Comparison of ENCODE assay signal across 8 cellular contexts in genomic region chr3:124730920-124731297, GRCh38. TPM values are rescaled to one million over a fixed set of nuclear protein-coding genes. Genes with fewer than 3 reads are reported as not detected.
A peak's percentile ranks its signal among the peaks of the same experiment; 100 is the strongest.
DNase-seq lines count a peak whose midpoint lies in the region; FAIRE-seq lines count a peak whose summit lies in the region.

No MANE protein-coding gene starts in this region.

- H2BK120ac ChIP-seq in trophoblast cell (ENCODE audit: insufficient read depth, low read length, poor library complexity), result no peak overlapping the region

- peak overlapping the region; percentile 89 for H3K14ac ChIP-seq in trophoblast cell (ENCODE audit: low read length)

- no peaks in the 10 kb centered on the region for H3K9me3 ChIP-seq in CD8-positive, alpha-beta memory T cell (ENCODE audit: low read length)
- H3K9me3 ChIP-seq in trophoblast cell (ENCODE audit: insufficient read depth, low read depth, low read length), result no peaks in the 10 kb centered on the region

- no peak for FAIRE-seq in RCC 7860 (lab: Jason Lieb, UNC)

- peak overlapping the region; percentile 11 for H4K91ac ChIP-seq in trophoblast cell (ENCODE audit: low read depth, low read length)

- no peaks in the 10 kb centered on the region for H3K27me3 ChIP-seq in CD8-positive, alpha-beta memory T cell (ENCODE audit: insufficient read depth, low read length, poor library complexity, severe bottlenecking)
- no peaks in the 10 kb centered on the region for H3K27me3 ChIP-seq in trophoblast cell (ENCODE audit: insufficient read depth, low read length)

- H3K9me3 Mint-ChIP-seq in CD8-positive, alpha-beta memory T cell, result no peaks in the 10 kb centered on the region

- peaks cover 39% of the 10 kb centered on the region for H3K4me1 ChIP-seq in CD8-positive, alpha-beta memory T cell (ENCODE audit: insufficient read depth, low read length)
- H3K4me1 ChIP-seq in trophoblast cell (ENCODE audit: control insufficient read depth in 1 of 2, insufficient read depth in 2 of 2, low read length in 2 of 2), result peaks cover 2 to 3% of the 10 kb centered on the region in 2 experiments

- H3K4me3 Mint-ChIP-seq in CD8-positive, alpha-beta memory T cell, result peak overlapping the region; percentile 95 to 100 (median 99)

- H4K8ac ChIP-seq in trophoblast cell (ENCODE audit: low read depth, low read length), result peak overlapping the region; percentile 83

- H2BK5ac ChIP-seq in trophoblast cell (ENCODE audit: low read depth, low read length, poor library complexity), result no peak overlapping the region

- H3K36me3 Mint-ChIP-seq in CD8-positive, alpha-beta memory T cell, result peaks cover 0 to 21% (median 9%) of the 10 kb centered on the region in 3 donors

- no peak for DNase-seq in CD8-positive, alpha-beta memory T cell
- DNase-seq in RPMI8226, result peak; percentile 20
- no peak for DNase-seq in epithelial cell of prostate (ENCODE audit: low read depth, low spot score)
- no peak for DNase-seq in trophoblast cell
- no peak for DNase-seq in NCI-H2029 treated with DMSO at 0.1 percent for 48 hours (lab: John Stamatoyannopoulos, UW)
- DNase-seq in HCEC 1CT, result no peak
- DNase-seq in RCC 7860 (ENCODE audit: low spot score), result no peak
- no peak for DNase-seq in NCI-H2081 treated with DMSO at 0.1 percent for 48 hours (lab: John Stamatoyannopoulos, UW)

- H3K27me3 Mint-ChIP-seq in CD8-positive, alpha-beta memory T cell, result peaks cover 14 to 19% of the 10 kb centered on the region in 2 donors

- WGBS in trophoblast cell (ENCODE audit: extremely low coverage, insufficient coverage, insufficient read length), result no CpG with 5 or more reads among the region's 13 CpGs

- H2AFZ ChIP-seq in trophoblast cell (ENCODE audit: insufficient read depth, low read length, poor library complexity), result no peak overlapping the region

- CTCF ChIA-PET in CD8-positive, alpha-beta memory T cell (lab: Charles Lee), result interaction anchor here (1.1 to 2.0 kb wide), 2 partner anchors 42 to 44 kb away, joined by 3 to 6 read pairs; no protein-coding TSS in a partner anchor

- peak overlapping the region; percentile 79 for H3K27ac ChIP-seq in CD8-positive, alpha-beta memory T cell (ENCODE audit: low read depth, low read length)
- H3K27ac ChIP-seq in epithelial cell of prostate (peak overlapping the region; percentile 41), trophoblast cell (ENCODE audit: low read depth, low read length) (no peak overlapping the region)

- no peak overlapping the region for H3K9ac ChIP-seq in trophoblast cell (ENCODE audit: low read length)

- no peak overlapping the region for H3K23ac ChIP-seq in trophoblast cell (ENCODE audit: low read length)

- H3K4me1 Mint-ChIP-seq in CD8-positive, alpha-beta memory T cell, result peaks cover 38 to 53% (median 48%) of the 10 kb centered on the region in 3 donors

- H3K27ac Mint-ChIP-seq in CD8-positive, alpha-beta memory T cell, result peak overlapping the region in 7 of 8 donors; percentile 86 to 100 (median 99)

- peaks cover 4% of the 10 kb centered on the region for H3K79me2 ChIP-seq in trophoblast cell (ENCODE audit: control insufficient read depth, insufficient read depth, low read length, poor library complexity)

- H4K12ac ChIP-seq in trophoblast cell (ENCODE audit: low read depth, low read length), result peak overlapping the region; percentile 67

- H3K4ac ChIP-seq in trophoblast cell (ENCODE audit: low read depth, low read length), result peak overlapping the region; percentile 64

- POLR2A ChIA-PET in CD8-positive, alpha-beta memory T cell (lab: Charles Lee), result no interaction called here

- H3K36me3 ChIP-seq in CD8-positive, alpha-beta memory T cell (ENCODE audit: insufficient read depth, low read length), result no peaks in the 10 kb centered on the region
- H3K36me3 ChIP-seq in trophoblast cell (ENCODE audit: control insufficient read depth in 1 of 2, insufficient read depth in 2 of 2, low read length in 2 of 2), result peaks cover 9 to 10% of the 10 kb centered on the region in 2 experiments

- H3K4me3 ChIP-seq in CD8-positive, alpha-beta memory T cell (ENCODE audit: low read length), result peak overlapping the region; percentile 77
- peak overlapping the region; percentile 88 for H3K4me3 ChIP-seq in trophoblast cell (ENCODE audit: low read depth, low read length)

- H3K18ac ChIP-seq in trophoblast cell (ENCODE audit: low read length), result peak overlapping the region; percentile 19

- peak overlapping the region; percentile 75 for H3K4me2 ChIP-seq in trophoblast cell (ENCODE audit: low read length)

- H2BK12ac ChIP-seq in trophoblast cell (ENCODE audit: low read length), result no peak overlapping the region

- H3K79me1 ChIP-seq in trophoblast cell (ENCODE audit: low read length), result peaks cover 4% of the 10 kb centered on the region

- H2AK5ac ChIP-seq in trophoblast cell (ENCODE audit: low read length), result no peak overlapping the region

RNA-seq across cellular contexts. Expression of gene UMPS, which starts 0.7 kb away (rescaled TPM):
- total RNA-seq in CD8-positive, alpha-beta memory T cell, result 10 to 100 TPM; 65.2 to 74.1 TPM
- 26.4 TPM for polyA plus RNA-seq in CD8-positive, alpha-beta memory T cell
- polyA plus RNA-seq in trophoblast cell (2013), result 23.2 and 23.9 TPM in 2 replicates
